8 cellular contexts compared by ENCODE assay signal in the genomic region with DNA sequence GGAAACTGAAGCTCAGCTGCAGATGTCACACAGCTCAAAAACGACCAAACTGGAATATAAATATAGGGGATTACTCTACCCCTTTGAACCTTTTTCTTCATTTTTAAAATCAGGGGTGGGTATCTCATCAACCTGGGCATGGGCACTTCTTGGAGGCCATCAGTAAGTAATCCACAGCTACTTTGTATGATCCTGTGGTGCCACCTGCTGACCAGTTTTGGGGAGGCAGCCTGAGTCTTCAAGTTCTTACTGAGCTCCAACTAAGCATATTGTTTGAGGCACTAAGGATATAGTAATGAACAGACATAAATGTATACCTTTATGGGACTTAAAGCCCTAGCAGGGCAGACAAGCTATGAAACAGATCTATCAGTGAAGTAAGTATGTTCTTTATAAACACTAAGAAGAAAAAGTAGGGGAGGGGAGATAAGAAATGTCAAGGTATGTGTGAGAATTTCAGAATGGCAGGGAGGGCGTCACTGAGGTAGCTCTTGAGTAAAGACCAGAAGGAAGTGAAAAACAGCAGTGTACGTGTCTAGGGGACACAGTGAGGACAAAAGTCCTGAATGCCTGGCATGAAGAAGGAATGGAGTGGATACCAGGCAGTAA. TPM values are rescaled to one million over a fixed set of nuclear protein-coding genes. Genes with fewer than 3 reads are reported as not detected.
DNase-seq lines count a peak whose midpoint lies in the region; ATAC-seq, FAIRE-seq and TF ChIP-seq lines count a peak whose summit lies in the region.

No MANE protein-coding gene starts in this region.

- CTCF ChIA-PET in activated naive CD4-positive, alpha-beta T cell treated with anti-CD3 and anti-CD28 coated beads for 36 hours (lab: Charles Lee), result interaction anchor here (0.6 to 8.5 kb wide), 36 partner anchors 8 to 602 kb away, joined by 3 to 92 read pairs (median 6); partner anchors contain the start of genes EIF3F, RIC3, STK33 and TUB

- no peaks in the 10 kb centered on the region for H3K27me3 ChIP-seq in SJCRH30
- no peaks in the 10 kb centered on the region for H3K27me3 ChIP-seq in prostate gland (replicated peaks; ENCODE audit: insufficient read depth)

- H3K9me3 ChIP-seq in SJCRH30 (replicated peaks), result no peaks in the 10 kb centered on the region
- H3K9me3 ChIP-seq in prostate gland, result no peaks in the 10 kb centered on the region

- H3K27ac Mint-ChIP-seq in activated naive CD4-positive, alpha-beta T cell treated with anti-CD3 and anti-CD28 coated beads for 36 hours, result no peak overlapping the region
- no peak overlapping the region for H3K27ac Mint-ChIP-seq in glutamatergic neuron (ENCODE audit: unreplicated experiment)

- intact Hi-C loops in activated naive CD4-positive, alpha-beta T cell treated with anti-CD3 and anti-CD28 coated beads for 36 hours (cut with micrococcal nuclease), result loop anchor here (1.0 to 10.0 kb wide), 4 partner anchors 66 to 415 kb away; no protein-coding TSS in a partner anchor
- intact Hi-C loops in prostate gland (cut with DNase I), result loop anchor here (2.0 kb wide), 1 partner anchor 67 kb away; no protein-coding TSS in a partner anchor

- no peaks in the 10 kb centered on the region for H3K9me3 Mint-ChIP-seq in activated naive CD4-positive, alpha-beta T cell treated with anti-CD3 and anti-CD28 coated beads for 36 hours
- H3K9me3 Mint-ChIP-seq in glutamatergic neuron (ENCODE audit: unreplicated experiment), result peaks cover 5% of the 10 kb centered on the region

- H3K4me1 Mint-ChIP-seq in activated naive CD4-positive, alpha-beta T cell treated with anti-CD3 and anti-CD28 coated beads for 36 hours (ENCODE audit: low read depth), result no peaks in the 10 kb centered on the region
- peaks cover 3% of the 10 kb centered on the region for H3K4me1 Mint-ChIP-seq in glutamatergic neuron (ENCODE audit: low read depth, unreplicated experiment)

- no peak for TF ChIP-seq POLR2A in prostate gland (IDR thresholded peaks at IDR 0.05)

- H3K4me3 Mint-ChIP-seq in activated naive CD4-positive, alpha-beta T cell treated with anti-CD3 and anti-CD28 coated beads for 36 hours, result no peak overlapping the region
- no peak overlapping the region for H3K4me3 Mint-ChIP-seq in glutamatergic neuron (ENCODE audit: unreplicated experiment)

- TF ChIP-seq CTCF in GM12872 (IDR thresholded peaks at IDR 0.05; ENCODE audit: insufficient read depth, low read depth, low read length), result peak; percentile 76
- peak; percentile 82 for TF ChIP-seq CTCF in glutamatergic neuron (IDR thresholded peaks at IDR 0.05; ENCODE audit: partially characterized antibody, unreplicated experiment)
- TF ChIP-seq CTCF in prostate gland (IDR thresholded peaks at IDR 0.05), result peak; percentile 58 to 80 (median 68)

- H3K27ac ChIP-seq in SJCRH30 (no peak overlapping the region), prostate gland (no peak overlapping the region)

- no peaks in the 10 kb centered on the region for H3K36me3 Mint-ChIP-seq in activated naive CD4-positive, alpha-beta T cell treated with anti-CD3 and anti-CD28 coated beads for 36 hours (ENCODE audit: low read depth)
- H3K36me3 Mint-ChIP-seq in glutamatergic neuron (ENCODE audit: unreplicated experiment), result peaks cover 4% of the 10 kb centered on the region

- H3K27me3 Mint-ChIP-seq in activated naive CD4-positive, alpha-beta T cell treated with anti-CD3 and anti-CD28 coated beads for 36 hours (ENCODE audit: low read depth), result no peaks in the 10 kb centered on the region
- H3K27me3 Mint-ChIP-seq in glutamatergic neuron (ENCODE audit: unreplicated experiment), result peaks cover 9% of the 10 kb centered on the region

- H3K4me1 ChIP-seq in SJCRH30, result no peaks in the 10 kb centered on the region
- H3K4me1 ChIP-seq in prostate gland (replicated peaks), result no peaks in the 10 kb centered on the region

- ATAC-seq in HG02763 (IDR thresholded peaks at IDR 0.05; ENCODE audit: unreplicated experiment), result no peak

- peak; percentile 21 for FAIRE-seq in A204.1 (lab: Jason Lieb, UNC)

- no peak overlapping the region for H3K4me3 ChIP-seq in SJCRH30
- no peak overlapping the region for H3K4me3 ChIP-seq in prostate gland

- DNase-seq in HS-5 (ENCODE audit: low read depth) (peak; percentile 46), SJCRH30 (peak; percentile 64 to 84), glutamatergic neuron (peak; percentile 90), prostate gland (ENCODE audit: low spot score) (peak; percentile 65)
- DNase-seq in activated naive CD4-positive, alpha-beta T cell treated with anti-CD3 and anti-CD28 coated beads for 36 hours, result peak; percentile 88

- 46% methylated on average over 3 of the region's 3 CpGs for WGBS in prostate gland

- no peaks in the 10 kb centered on the region for H3K36me3 ChIP-seq in SJCRH30
- H3K36me3 ChIP-seq in prostate gland, result no peaks in the 10 kb centered on the region

RNA-seq across cellular contexts. Expression of gene TUB, which starts 18.4 kb away (rescaled TPM):
- total RNA-seq in SJCRH30 (2014; rRNA removed; shearing (Covaris generic)), result 18.3 and 18.9 TPM in 2 replicates
- under 1 TPM; 0.67 to 0.69 TPM for total RNA-seq in activated naive CD4-positive, alpha-beta T cell treated with anti-CD3 and anti-CD28 coated beads for 36 hours
- 2.8 TPM for total RNA-seq in glutamatergic neuron (ENCODE audit: unreplicated experiment)
- total RNA-seq in prostate gland, result 10 to 100 TPM in 1 of 2 donors, 1 to 10 TPM in 1; 9.2 to 14.5 TPM
